1 cellular context compared by ENCODE assay signal in genomic region chr9:135803441-135803840, GRCh38.
TF ChIP-seq lines count a peak whose summit lies in the region.

No MANE protein-coding gene starts in this region.

TF ChIP-seq in GM23338, 12 proteins besides CTCF, POLR2A, EP300 and RAD21:
- TF ChIP-seq CREB1 (CRISPR knock-in tag; IDR thresholded peaks at IDR 0.05; ENCODE audit: low read depth) (no peak), STAT1 (IDR thresholded peaks at IDR 0.05; ENCODE audit: unreplicated experiment) (no peak), NANOG (IDR thresholded peaks at IDR 0.05; ENCODE audit: borderline replicate concordance) (no peak), ZNF331 (CRISPR knock-in tag; IDR thresholded peaks at IDR 0.05; ENCODE audit: low read depth) (no peak), EZH2 (IDR thresholded peaks at IDR 0.05; ENCODE audit: low read depth, unreplicated experiment) (no peak), JUNB (IDR thresholded peaks at IDR 0.05; ENCODE audit: unreplicated experiment) (no peak), ZNF462 (CRISPR knock-in tag; IDR thresholded peaks at IDR 0.05) (no peak), REST (IDR thresholded peaks at IDR 0.05; ENCODE audit: unreplicated experiment) (no peak), EZH2phosphoT487 (IDR thresholded peaks at IDR 0.05; ENCODE audit: unreplicated experiment) (no peak), ETS1 (IDR thresholded peaks at IDR 0.05) (no peak), POLR2AphosphoS5 (IDR thresholded peaks at IDR 0.05; ENCODE audit: low read depth) (no peak)
